14 cellular contexts compared by ENCODE assay signal in genomic region chr6:42505377-42505702, GRCh38. TPM values are rescaled to one million over a fixed set of nuclear protein-coding genes. Genes with fewer than 3 reads are reported as not detected.
DNase-seq lines count a peak whose midpoint lies in the region; ATAC-seq, FAIRE-seq and TF ChIP-seq lines count a peak whose summit lies in the region.
"Had no signal": no experiment of that assay in that cellular context is flagged by ENCODE, and none has a peak within 500 bp of the region (broad histone marks: within the 10 kb centered on the region; RNA-seq: fewer than 3 reads in every experiment).

No MANE protein-coding gene starts in this region.

- no peak for TF ChIP-seq CTCF in A549 (IDR thresholded peaks at IDR 0.05)
- no peak for TF ChIP-seq CTCF in GM12864 (IDR thresholded peaks at IDR 0.05; ENCODE audit: low read depth, low read length, missing control alignments)
- no peak for TF ChIP-seq CTCF in OCI-LY3 (IDR thresholded peaks at IDR 0.05; ENCODE audit: low read depth, low read length)
- no peak for TF ChIP-seq CTCF in progenitor cell of endocrine pancreas (IDR thresholded peaks at IDR 0.05; ENCODE audit: unreplicated experiment)

- no peak for TF ChIP-seq POLR2A in A549 (IDR thresholded peaks at IDR 0.05; ENCODE audit: low read length)

- H3K4me3 ChIP-seq in A549 (peak overlapping the region; percentile 44), GM12864 (ENCODE audit: low read depth, low read length) (peak overlapping the region; percentile 21; the same call in 1 of the 2 replicates), OCI-LY3 (ENCODE audit: low read length) (peak overlapping the region; percentile 49)

- H3K27ac Mint-ChIP-seq in progenitor cell of endocrine pancreas, result no peak overlapping the region
- H3K27ac Mint-ChIP-seq: activated naive CD4-positive, alpha-beta T cell treated with anti-CD3 and anti-CD28 coated beads, Interleukin-2, amount 10 ng/mL, durations not matched to agents 7 days and 5 days; nephron progenitor cell had no signal

- H3K9me3 Mint-ChIP-seq in progenitor cell of endocrine pancreas (ENCODE audit: low read depth), result peaks cover 4% of the 10 kb centered on the region
- H3K9me3 Mint-ChIP-seq: activated naive CD4-positive, alpha-beta T cell treated with anti-CD3 and anti-CD28 coated beads, Interleukin-2, amount 10 ng/mL, durations not matched to agents 7 days and 5 days had no signal

- peak overlapping the region; percentile 23 for H3K9ac ChIP-seq in OCI-LY3 (ENCODE audit: low read length)

- H3K9me3 ChIP-seq in A549, result no peaks in the 10 kb centered on the region
- H3K9me3 ChIP-seq in OCI-LY3 (ENCODE audit: insufficient read depth, low read length), result no peaks in the 10 kb centered on the region

- H3K36me3 Mint-ChIP-seq in progenitor cell of endocrine pancreas (ENCODE audit: insufficient read depth), result no peaks in the 10 kb centered on the region
- H3K36me3 Mint-ChIP-seq: activated naive CD4-positive, alpha-beta T cell treated with anti-CD3 and anti-CD28 coated beads, Interleukin-2, amount 10 ng/mL, durations not matched to agents 7 days and 5 days had no signal

- no peak for TF ChIP-seq RAD21 in A549 (conservative IDR thresholded peaks at IDR 0.05 in 1 of 2, IDR thresholded peaks at IDR 0.05 in 1 of 2)

- no peaks in the 10 kb centered on the region for H4K20me1 ChIP-seq in OCI-LY3 (ENCODE audit: insufficient read depth, low read length)

- H3K4me1 Mint-ChIP-seq in progenitor cell of endocrine pancreas (ENCODE audit: low read depth), result no peaks in the 10 kb centered on the region
- H3K4me1 Mint-ChIP-seq: activated naive CD4-positive, alpha-beta T cell treated with anti-CD3 and anti-CD28 coated beads, Interleukin-2, amount 10 ng/mL, durations not matched to agents 7 days and 5 days; nephron progenitor cell; stimulated activated naive CD8-positive, alpha-beta T cell treated with anti-CD3 and anti-CD28 coated beads, Interleukin-15, amount 100 ng/mL, for 72 hours had no signal

- POLR2A ChIA-PET in A549 (lab: Yijun Ruan, JAX), result interaction anchor here (0.6 to 1.7 kb wide), 6 partner anchors 15 to 231 kb away, joined by 3 to 13 read pairs (median 6); partner anchors contain the start of gene TRERF1

- no peak overlapping the region for H2AFZ ChIP-seq in OCI-LY3 (ENCODE audit: low read depth, low read length)

- peak overlapping the region; percentile 65 for H3K4me2 ChIP-seq in A549
- peak overlapping the region; percentile 65 for H3K4me2 ChIP-seq in OCI-LY3 (ENCODE audit: low read length)

- H3K79me2 ChIP-seq in OCI-LY3 (ENCODE audit: low read length), result no peaks in the 10 kb centered on the region

- ATAC-seq in A549, result peak; percentile 71 to 90
- no peak for ATAC-seq in HG03469 (IDR thresholded peaks at IDR 0.05; ENCODE audit: unreplicated experiment)
- ATAC-seq: Right ventricle myocardium inferior; stimulated activated naive CD8-positive, alpha-beta T cell treated with anti-CD3 and anti-CD28 coated beads, Interleukin-15, amount 100 ng/mL, for 72 hours had no signal

- peaks cover 5% of the 10 kb centered on the region for H3K27me3 Mint-ChIP-seq in progenitor cell of endocrine pancreas
- H3K27me3 Mint-ChIP-seq: stimulated activated naive CD8-positive, alpha-beta T cell treated with anti-CD3 and anti-CD28 coated beads, Interleukin-15, amount 100 ng/mL, for 72 hours had no signal

- no peaks in the 10 kb centered on the region for H3K36me3 ChIP-seq in OCI-LY3 (replicated peaks; ENCODE audit: low read depth, low read length)

- peaks cover 13% of the 10 kb centered on the region; the same call in 2 of the 3 replicates for H3K4me1 ChIP-seq in A549
- peaks cover 80% of the 10 kb centered on the region for H3K4me1 ChIP-seq in OCI-LY3 (ENCODE audit: low read length)

- no peak overlapping the region for H3K4me3 Mint-ChIP-seq in progenitor cell of endocrine pancreas (ENCODE audit: low read depth)
- H3K4me3 Mint-ChIP-seq: activated naive CD4-positive, alpha-beta T cell treated with anti-CD3 and anti-CD28 coated beads, Interleukin-2, amount 10 ng/mL, durations not matched to agents 7 days and 5 days; nephron progenitor cell; stimulated activated naive CD8-positive, alpha-beta T cell treated with anti-CD3 and anti-CD28 coated beads, Interleukin-15, amount 100 ng/mL, for 72 hours had no signal

- H3K27ac ChIP-seq in A549, result peak overlapping the region; percentile 69 to 85
- H3K27ac ChIP-seq in OCI-LY3 (ENCODE audit: low read length), result peak overlapping the region; percentile 91
- H3K27ac ChIP-seq in epithelial cell of prostate, result peak overlapping the region; percentile 27
- H3K27ac ChIP-seq: C4-2B had no signal

- CTCF ChIA-PET in A549 (lab: Yijun Ruan, JAX), result interaction anchor here (0.6 to 1.6 kb wide), 3 partner anchors 42 to 244 kb away, joined by 3 to 6 read pairs (median 4); no protein-coding TSS in a partner anchor

- FAIRE-seq in A549 (lab: Jason Lieb, UNC), result no peak

- no peaks in the 10 kb centered on the region for H3K27me3 ChIP-seq in OCI-LY3 (ENCODE audit: low read depth, low read length)

- WGBS in A549 (ENCODE audit: missing lambda C conversion rate), result 9% methylated on average over 1 of the region's 1 CpG

- DNase-seq in A549 (ENCODE audit: low read depth in 1 of 2, low spot score in 1 of 2) (peak; percentile 16 to 57), GM12864 (ENCODE audit: low read depth) (no peak), epithelial cell of prostate (ENCODE audit: low read depth, low spot score) (peak; percentile 18), NCI-H2171 treated with DMSO at 0.1 percent for 48 hours (lab: John Stamatoyannopoulos, UW) (no peak), medulla oblongata (ENCODE audit: extremely low spot score) (no peak), progenitor cell of endocrine pancreas (ENCODE audit: low spot score, unreplicated experiment) (no peak)
- DNase-seq: activated naive CD4-positive, alpha-beta T cell treated with anti-CD3 and anti-CD28 coated beads, Interleukin-2, amount 10 ng/mL, durations not matched to agents 7 days and 5 days; effector memory CD4-positive, alpha-beta T cell; nephron progenitor cell; stimulated activated naive CD8-positive, alpha-beta T cell treated with anti-CD3 and anti-CD28 coated beads, Interleukin-15, amount 100 ng/mL, for 72 hours had no signal

- no peak for TF ChIP-seq EP300 in A549 (IDR thresholded peaks at IDR 0.05)

TF ChIP-seq in A549, 52 proteins besides CTCF, POLR2A, EP300 and RAD21 (continues in another document):
- TF ChIP-seq HDAC2 (IDR thresholded peaks at IDR 0.05) (no peak), FOSL2 (IDR thresholded peaks at IDR 0.05) (no peak), FOSL2 (CRISPR knock-in tag; IDR thresholded peaks at IDR 0.05) (peak; percentile 63), ZNF302 (CRISPR knock-in tag; IDR thresholded peaks at IDR 0.05) (no peak), NPAS2 (CRISPR knock-in tag; IDR thresholded peaks at IDR 0.05; ENCODE audit: borderline replicate concordance) (no peak), ZFP36 (IDR thresholded peaks at IDR 0.05; ENCODE audit: borderline replicate concordance, partially characterized antibody) (no peak), SREBF2 (IDR thresholded peaks at IDR 0.05) (no peak), RCOR1 (IDR thresholded peaks at IDR 0.05; ENCODE audit: low read depth, low read length) (no peak), JUNB (IDR thresholded peaks at IDR 0.05) (0 out of 2 replicates have a peak, but pooled peaks have one; percentile 12), REST (IDR thresholded peaks at IDR 0.05) (no peak)

RNA-seq across cellular contexts. Expression of gene TRERF1, which starts 53.6 kb away (rescaled TPM):
- 2.4 and 3.8 TPM in 2 replicates for polyA plus RNA-seq in A549 (2011; rRNA removed)
- polyA plus RNA-seq in A549 (2012; cell fraction: cytosol; rRNA removed), result 3.0 and 4.1 TPM in 2 replicates
- polyA plus RNA-seq in A549 (2012; cell fraction: nucleus; rRNA removed), result 7.9 and 8.2 TPM in 2 replicates
- polyA plus RNA-seq in A549 (2017; fragmentation: RNase III; extraction: RNeasy Plus Mini Kit Qiagen cat#74134 plus additional on column Dnase treatment), result 3.3 to 3.6 TPM (median 3.5 TPM) in 3 replicates
- polyA minus RNA-seq in A549 (2011; rRNA and poly(A)+ RNA removed), result 4.5 and 5.6 TPM in 2 replicates
- total RNA-seq in progenitor cell of endocrine pancreas, result 7.1 and 7.9 TPM in 2 replicates

RNA-seq across cellular contexts. Expression of gene UBR2, which starts 58.5 kb away (rescaled TPM):
- polyA plus RNA-seq in A549 (2011; rRNA removed) (12.9 and 15.2 TPM in 2 replicates), A549 (2017; fragmentation: RNase III; extraction: RNeasy Plus Mini Kit Qiagen cat#74134 plus additional on column Dnase treatment) (5.1 to 5.5 TPM (median 5.2 TPM) in 3 replicates)
- polyA plus RNA-seq in A549 (2012; cell fraction: cytosol; rRNA removed), result 2.0 TPM in 2 replicates
- polyA plus RNA-seq in A549 (2012; cell fraction: nucleus; rRNA removed), result 3.1 and 5.0 TPM in 2 replicates
- polyA minus RNA-seq in A549 (2011; rRNA and poly(A)+ RNA removed), result 11.7 and 11.8 TPM in 2 replicates
- 31.9 and 32.3 TPM in 2 replicates for total RNA-seq in progenitor cell of endocrine pancreas

Comparison
In these comparisons a context has a peak if more than half of its experiments do, and no peak if none do; other contexts are left out.
1. DNase-seq: peak in A549 (2 of 2) and epithelial cell of prostate (single experiment); none in GM12864 (single experiment), NCI-H2171 treated with DMSO at 0.1 percent for 48 hours (single experiment), medulla oblongata (single experiment) and progenitor cell of endocrine pancreas (single experiment).
2. H3K27ac ChIP-seq: peak in every context shown above with its lines; median percentile 91 in OCI-LY3; 77 in A549; 27 in epithelial cell of prostate.
3. Peak in every context shown above with its lines, with median percentiles within 50 percentile points of each other: H3K4me3 ChIP-seq.